In the genomic region with DNA sequence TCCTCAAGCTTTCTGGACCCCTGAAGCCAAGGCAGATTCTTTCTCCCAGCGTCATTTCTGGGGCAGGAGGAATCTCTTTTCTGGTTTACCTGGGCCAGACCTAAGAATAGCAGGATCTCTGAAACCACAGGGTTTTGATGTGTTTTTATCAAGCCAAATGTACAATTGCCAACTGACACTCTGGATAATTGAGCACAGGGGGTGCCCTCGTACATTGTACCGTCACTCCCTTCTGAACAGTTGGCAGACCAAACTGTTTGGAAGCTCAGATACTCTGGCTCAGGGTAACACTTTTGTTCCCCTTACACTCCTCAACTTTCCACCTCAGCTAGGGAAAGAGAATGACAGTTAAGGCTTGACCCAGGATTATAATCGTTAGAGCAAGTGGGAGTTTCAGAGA, we compare ENCODE assay signal across 22 cellular contexts. TPM values are rescaled to one million over a fixed set of nuclear protein-coding genes. Genes with fewer than 3 reads are reported as not detected.
DNase-seq lines count a peak whose midpoint lies in the region; ATAC-seq and TF ChIP-seq lines count a peak whose summit lies in the region.
"Had no signal": no experiment of that assay in that cellular context is flagged by ENCODE, and none has a peak within 500 bp of the region (broad histone marks: within the 10 kb centered on the region; RNA-seq: fewer than 3 reads in every experiment).

No MANE protein-coding gene starts in this region.

- H2AFZ ChIP-seq in neural progenitor cell (replicated peaks): no peak overlapping the region
- H2AFZ ChIP-seq: GM23248 had no signal

- intact Hi-C loops in left cardiac atrium (cut with DNase I): no loop called here
- intact Hi-C loops in lower lobe of right lung (cut with DNase I): no loop called here

- no peak overlapping the region for H3K4me2 ChIP-seq in neural progenitor cell
- H3K4me2 ChIP-seq: A549; BLaER1 treated with 17β-estradiol and CSF1 and Interleukin-3, amounts not matched to agents 10 nM and 100 nM had no signal

- no peak for TF ChIP-seq POLR2A in GM18505 (IDR thresholded peaks at IDR 0.05; ENCODE audit: borderline replicate concordance, extremely low read depth, insufficient read depth, insufficient read length)

- no peaks in the 10 kb centered on the region for H3K79me2 ChIP-seq in neural progenitor cell (ENCODE audit: low read depth)

- peaks cover 46% of the 10 kb centered on the region for H3K36me3 ChIP-seq in HUES48 (ENCODE audit: control insufficient read depth, insufficient read depth, low read length)
- peaks cover 15% of the 10 kb centered on the region for H3K36me3 ChIP-seq in WERI-Rb-1
- peaks cover 4% of the 10 kb centered on the region for H3K36me3 ChIP-seq in neural progenitor cell
- peaks cover 66% of the 10 kb centered on the region for H3K36me3 ChIP-seq in lower lobe of right lung

- no peak overlapping the region for H3K4me3 ChIP-seq in HUES48 (ENCODE audit: low read depth, low read length)
- no peak overlapping the region for H3K4me3 ChIP-seq in WERI-Rb-1 (ENCODE audit: low read depth, low read length)
- no peak overlapping the region for H3K4me3 ChIP-seq in neural progenitor cell
- H3K4me3 ChIP-seq in lower lobe of right lung: no peak overlapping the region
- H3K4me3 ChIP-seq: A549; BLaER1 treated with 17β-estradiol and CSF1 and Interleukin-3, amounts not matched to agents 10 nM and 100 nM; GM23248 had no signal

- H3K27ac ChIP-seq in HUES48 (ENCODE audit: low read depth, low read length) (peak overlapping the region; percentile 7), WERI-Rb-1 (peak overlapping the region; percentile 16; the same call in 1 of the 2 replicates), neural progenitor cell (peak overlapping the region; percentile 71), lower lobe of right lung (no peak overlapping the region)
- H3K27ac ChIP-seq: A549; BLaER1 treated with 17β-estradiol and CSF1 and Interleukin-3, amounts not matched to agents 10 nM and 100 nM; GM23248 had no signal

- no peak overlapping the region for H3K27ac Mint-ChIP-seq in neural progenitor cell
- H3K27ac Mint-ChIP-seq: CD4-positive, alpha-beta T cell had no signal

- H3K4me1 Mint-ChIP-seq in neural progenitor cell: no peaks in the 10 kb centered on the region

- H3K4me1 ChIP-seq in HUES48 (ENCODE audit: control insufficient read depth, insufficient read depth, low read length) (peaks cover 11% of the 10 kb centered on the region; the same call in 1 of the 2 replicates), neural progenitor cell (peaks cover 19% of the 10 kb centered on the region), lower lobe of right lung (no peaks in the 10 kb centered on the region)
- H3K4me1 ChIP-seq: A549; BLaER1 treated with 17β-estradiol and CSF1 and Interleukin-3, amounts not matched to agents 10 nM and 100 nM had no signal

- H3K9ac ChIP-seq in HUES48 (ENCODE audit: low read depth, low read length) (no peak overlapping the region), neural progenitor cell (no peak overlapping the region)
- H3K9ac ChIP-seq: BLaER1 treated with 17β-estradiol and CSF1 and Interleukin-3, amounts not matched to agents 10 nM and 100 nM; GM23248 had no signal

- no peaks in the 10 kb centered on the region for H3K27me3 Mint-ChIP-seq in neural progenitor cell (ENCODE audit: insufficient read depth, low read depth)
- H3K27me3 Mint-ChIP-seq: CD4-positive, alpha-beta T cell had no signal

- H3K9me3 ChIP-seq in HUES48 (ENCODE audit: control insufficient read depth, insufficient read depth, low read length): no peaks in the 10 kb centered on the region
- no peaks in the 10 kb centered on the region for H3K9me3 ChIP-seq in WERI-Rb-1 (ENCODE audit: severe bottlenecking)
- no peaks in the 10 kb centered on the region for H3K9me3 ChIP-seq in neural progenitor cell (ENCODE audit: low read depth)
- no peaks in the 10 kb centered on the region for H3K9me3 ChIP-seq in lower lobe of right lung
- H3K9me3 ChIP-seq: A549 had no signal

- H3K4me3 Mint-ChIP-seq in neural progenitor cell: no peak overlapping the region
- H3K4me3 Mint-ChIP-seq: CD4-positive, alpha-beta T cell had no signal

- no peaks in the 10 kb centered on the region for H3K27me3 ChIP-seq in HUES48 (ENCODE audit: control insufficient read depth, insufficient read depth, low read length)
- H3K27me3 ChIP-seq in WERI-Rb-1 (ENCODE audit: insufficient read depth, low read depth, severe bottlenecking): no peaks in the 10 kb centered on the region
- H3K27me3 ChIP-seq in neural progenitor cell: no peaks in the 10 kb centered on the region
- no peaks in the 10 kb centered on the region for H3K27me3 ChIP-seq in lower lobe of right lung (ENCODE audit: low read depth)
- H3K27me3 ChIP-seq: BLaER1 treated with 17β-estradiol and CSF1 and Interleukin-3, amounts not matched to agents 10 nM and 100 nM had no signal

- DNase-seq in WERI-Rb-1 (no peak), left cardiac atrium (no peak), neural progenitor cell (ENCODE audit: low spot score) (peak; percentile 42), NCI-H1048 (lab: John Stamatoyannopoulos, UW) (no peak), lower lobe of right lung (no peak)
- DNase-seq: AML-193; CD4-positive, alpha-beta T cell; GM23248; H7; KBM-7; MV-4-11; NCI-H1694; NCI-H2081; NCI-H2227 treated with DMSO at 0.1 percent for 48 hours; NCI-H510A; NCI-H69; RPMI8226; SHP77 treated with DMSO at 0.1 percent for 48 hours had no signal

- H3K36me3 Mint-ChIP-seq in neural progenitor cell: peaks cover 8% of the 10 kb centered on the region

- peak; percentile 38 to 47 for ATAC-seq in left cardiac atrium
- ATAC-seq in lower lobe of right lung: no peak
- ATAC-seq in GM18505 (IDR thresholded peaks at IDR 0.05; ENCODE audit: unreplicated experiment): no peak
- ATAC-seq: A549 had no signal

- H3K9me3 Mint-ChIP-seq in neural progenitor cell: no peaks in the 10 kb centered on the region
- H3K9me3 Mint-ChIP-seq: CD4-positive, alpha-beta T cell had no signal

- H4K20me1 ChIP-seq in neural progenitor cell (ENCODE audit: low read depth): peaks cover 5% of the 10 kb centered on the region
- H4K20me1 ChIP-seq: BLaER1 treated with 17β-estradiol and CSF1 and Interleukin-3, amounts not matched to agents 10 nM and 100 nM had no signal

- TF ChIP-seq CTCF in WERI-Rb-1 (IDR thresholded peaks at IDR 0.05; ENCODE audit: low read depth, low read length) (no peak), neural progenitor cell (IDR thresholded peaks at IDR 0.05) (no peak), lower lobe of right lung (IDR thresholded peaks at IDR 0.05) (no peak)

- H3F3A ChIP-seq in neural progenitor cell (ENCODE audit: low read depth): peaks cover 12% of the 10 kb centered on the region

RNA-seq across cellular contexts. Expression of a gene that starts 49.9 kb away (rescaled TPM):
- total RNA-seq in left cardiac atrium: 1 to 10 TPM; 3.6 TPM
- total RNA-seq in neural progenitor cell (ENCODE audit: low replicate concordance): 1.4 and 3.1 TPM in 2 replicates
- 8.1 TPM for total RNA-seq in lower lobe of right lung

RNA-seq across cellular contexts. Expression of a gene that starts 50.0 kb away (rescaled TPM):
- total RNA-seq in left cardiac atrium (1 to 10 TPM; 2.3 to 3.4 TPM), neural progenitor cell (ENCODE audit: low replicate concordance) (1.1 and 8.1 TPM in 2 replicates), lower lobe of right lung (10.2 TPM)

Comparison
In these comparisons a context has a peak if more than half of its experiments do, and no peak if none do; other contexts are left out.
1. ATAC-seq: peak in left cardiac atrium (2 of 2); none in lower lobe of right lung (0 of 2) and GM18505 (single experiment).